13 cellular contexts compared by ENCODE assay signal in genomic region chr3:37147676-37148075, GRCh38.
"Had no signal": no experiment of that assay in that cellular context is flagged by ENCODE, and none has a peak within 500 bp of the region (broad histone marks: within the 10 kb centered on the region; RNA-seq: fewer than 3 reads in every experiment).

No MANE protein-coding gene starts in this region.

- DNase-seq: activated CD4-positive, alpha-beta T cell treated with anti-CD3 and anti-CD28 coated beads for 4 hours; activated CD8-positive, alpha-beta memory T cell treated with anti-CD3 and anti-CD28 coated beads, Interleukin-2, amount 50 U/mL, for 48 hours; activated CD8-positive, alpha-beta T cell treated with anti-CD3 and anti-CD28 coated beads, Interleukin-2, amount 10 ng/mL, durations not matched to agents 7 days and 5 days; activated naive CD8-positive, alpha-beta T cell treated with anti-CD3 and anti-CD28 coated beads, Interleukin-2, amount 10 ng/mL, durations not matched to agents 7 days and 5 days; aorta; foreskin keratinocyte; heart left ventricle; mesendoderm; stimulated activated CD4-positive, alpha-beta T cell treated with anti-CD3 and anti-CD28 coated beads, Interleukin-4, amount 100 ng/mL, for 4 hours; tibial artery had no signal

- H3K4me3 ChIP-seq: heart left ventricle, tibial artery had no signal

- H3K27ac ChIP-seq: foreskin keratinocyte, tibial artery, VCaP had no signal

- FAIRE-seq: bronchial epithelial cell, islet of Langerhans had no signal

- H3K9me3 ChIP-seq: heart left ventricle, tibial artery had no signal

- H3K27me3 ChIP-seq: foreskin keratinocyte, heart left ventricle, tibial artery had no signal

- ATAC-seq: activated CD8-positive, alpha-beta T cell treated with anti-CD3 and anti-CD28 coated beads, Interleukin-2, amount 10 ng/mL, durations not matched to agents 7 days and 5 days; foreskin keratinocyte; heart left ventricle had no signal

- H3K4me1 ChIP-seq: foreskin keratinocyte had no signal
